ENCODE assay signal across 6 cellular contexts in genomic region chr12:76551-76950, GRCh38. TPM values are rescaled to one million over a fixed set of nuclear protein-coding genes. Genes with fewer than 3 reads are reported as not detected.
"Had no signal": no experiment of that assay in that cellular context is flagged by ENCODE, and none has a peak within 500 bp of the region (broad histone marks: within the 10 kb centered on the region; RNA-seq: fewer than 3 reads in every experiment).

No MANE protein-coding gene starts in this region.

RNA-seq across cellular contexts. Expression of gene IQSEC3, which starts 10.0 kb away (rescaled TPM):
- total RNA-seq: HT1080, LHCN-M2, MCF 10A, OCI-LY7, RPMI7951, SJSA1 had no signal
